Comparison of ENCODE assay signal across 18 cellular contexts in genomic region chr16:50197582-50197981, GRCh38. TPM values are rescaled to one million over a fixed set of nuclear protein-coding genes. Genes with fewer than 3 reads are reported as not detected.
DNase-seq lines count a peak whose midpoint lies in the region; ATAC-seq and TF ChIP-seq lines count a peak whose summit lies in the region.
"Had no signal": no experiment of that assay in that cellular context is flagged by ENCODE, and none has a peak within 500 bp of the region (broad histone marks: within the 10 kb centered on the region; RNA-seq: fewer than 3 reads in every experiment).

No MANE protein-coding gene starts in this region.

- no peaks in the 10 kb centered on the region for H3K79me2 ChIP-seq in Karpas-422 (ENCODE audit: low read length)
- peaks cover 50% of the 10 kb centered on the region for H3K79me2 ChIP-seq in OCI-LY3 (ENCODE audit: low read length)

- intact Hi-C loops in natural killer cell (cut with micrococcal nuclease) = loop anchor here (5.0 kb wide), 1 partner anchor 35 kb away; no protein-coding TSS in a partner anchor

- H3K4me1 ChIP-seq in Karpas-422 (ENCODE audit: low read length) (peaks cover 7% of the 10 kb centered on the region), OCI-LY3 (ENCODE audit: low read length) (peaks cover 34% of the 10 kb centered on the region), BE2C (no peaks in the 10 kb centered on the region)

- H3K9ac ChIP-seq in Karpas-422 (ENCODE audit: low read length) = no peak overlapping the region
- H3K9ac ChIP-seq in OCI-LY3 (ENCODE audit: low read length) = no peak overlapping the region
- H3K9ac ChIP-seq: KMS-11 had no signal

- H3K9me3 Mint-ChIP-seq in natural killer cell (no peaks in the 10 kb centered on the region), memory B cell (no peaks in the 10 kb centered on the region)
- no peaks in the 10 kb centered on the region for H3K9me3 Mint-ChIP-seq in natural killer cell treated with Interleukin-12 subunit alpha and Interleukin-12 subunit beta and Interleukin-15 and Interleukin-18, amount 100 ng/mL, for 72 hours

- peak overlapping the region; percentile 57 to 78 for H3K27ac Mint-ChIP-seq in natural killer cell
- no peak overlapping the region for H3K27ac Mint-ChIP-seq in natural killer cell treated with Interleukin-12 subunit alpha and Interleukin-12 subunit beta and Interleukin-15 and Interleukin-18, amount 100 ng/mL, for 72 hours
- peak overlapping the region; percentile 53 for H3K27ac Mint-ChIP-seq in memory B cell

- no peak overlapping the region for H3K4me2 ChIP-seq in Karpas-422 (ENCODE audit: low read depth, low read length, poor library complexity, severe bottlenecking)
- H3K4me2 ChIP-seq in OCI-LY3 (ENCODE audit: low read length) = peak overlapping the region; percentile 45

- no peak for TF ChIP-seq CTCF in natural killer cell (IDR thresholded peaks at IDR 0.05)
- TF ChIP-seq CTCF in OCI-LY3 (IDR thresholded peaks at IDR 0.05; ENCODE audit: low read depth, low read length) = no peak
- TF ChIP-seq CTCF in BE2C (IDR thresholded peaks at IDR 0.05; ENCODE audit: low read depth, low read length) = no peak

- H3K27me3 ChIP-seq in Karpas-422 (ENCODE audit: low read length) (no peaks in the 10 kb centered on the region), OCI-LY3 (ENCODE audit: low read depth, low read length) (no peaks in the 10 kb centered on the region), BE2C (no peaks in the 10 kb centered on the region)
- H3K27me3 ChIP-seq: MG63, SJCRH30 had no signal

- DNase-seq in natural killer cell (no peak), Karpas-422 (peak; percentile 72), memory B cell (ENCODE audit: low spot score in 2 of 2) (no peak), NCI-H2196 treated with DMSO at 0.1 percent for 48 hours (lab: John Stamatoyannopoulos, UW; ENCODE audit: unreplicated experiment) (no peak), BE2C (no peak), NCI-H524 (lab: John Stamatoyannopoulos, UW) (no peak)
- DNase-seq in natural killer cell treated with Interleukin-12 subunit alpha and Interleukin-12 subunit beta and Interleukin-15 and Interleukin-18, amount 100 ng/mL, for 72 hours (ENCODE audit: low spot score) = no peak
- DNase-seq: COR-L47, DMS153, EL, GOT3, MG63, NCI-H187, NCI-H446 treated with DMSO at 0.1 percent for 48 hours, RPMI8226, SJCRH30 had no signal

- H3K4me1 Mint-ChIP-seq in natural killer cell = peaks cover 63 to 76% of the 10 kb centered on the region in 2 donors
- peaks cover 40 to 46% of the 10 kb centered on the region in 2 donors for H3K4me1 Mint-ChIP-seq in natural killer cell treated with Interleukin-12 subunit alpha and Interleukin-12 subunit beta and Interleukin-15 and Interleukin-18, amount 100 ng/mL, for 72 hours (ENCODE audit: low read depth in 2 of 2)
- peaks cover 35% of the 10 kb centered on the region for H3K4me1 Mint-ChIP-seq in memory B cell

- no peak overlapping the region for H2AFZ ChIP-seq in Karpas-422 (ENCODE audit: low read length)
- no peak overlapping the region for H2AFZ ChIP-seq in OCI-LY3 (ENCODE audit: low read depth, low read length)

- no peak overlapping the region for H3K27ac ChIP-seq in Karpas-422 (ENCODE audit: low read length)
- peak overlapping the region; percentile 17; the same call in 1 of the 2 replicates for H3K27ac ChIP-seq in OCI-LY3 (ENCODE audit: low read length)
- H3K27ac ChIP-seq: SJCRH30 had no signal

- no peak overlapping the region for H3K4me3 Mint-ChIP-seq in natural killer cell
- no peak overlapping the region for H3K4me3 Mint-ChIP-seq in natural killer cell treated with Interleukin-12 subunit alpha and Interleukin-12 subunit beta and Interleukin-15 and Interleukin-18, amount 100 ng/mL, for 72 hours
- H3K4me3 Mint-ChIP-seq in memory B cell = no peak overlapping the region

- H3K36me3 Mint-ChIP-seq in natural killer cell (no peaks in the 10 kb centered on the region), memory B cell (peaks cover 7% of the 10 kb centered on the region)
- no peaks in the 10 kb centered on the region for H3K36me3 Mint-ChIP-seq in natural killer cell treated with Interleukin-12 subunit alpha and Interleukin-12 subunit beta and Interleukin-15 and Interleukin-18, amount 100 ng/mL, for 72 hours

- no peaks in the 10 kb centered on the region for H3K27me3 Mint-ChIP-seq in natural killer cell (ENCODE audit: low read depth in 2 of 2)
- no peaks in the 10 kb centered on the region for H3K27me3 Mint-ChIP-seq in natural killer cell treated with Interleukin-12 subunit alpha and Interleukin-12 subunit beta and Interleukin-15 and Interleukin-18, amount 100 ng/mL, for 72 hours
- no peaks in the 10 kb centered on the region for H3K27me3 Mint-ChIP-seq in memory B cell

- H4K20me1 ChIP-seq in Karpas-422 (ENCODE audit: insufficient read depth, low read depth, low read length) (peaks cover 6% of the 10 kb centered on the region; the same call in 1 of the 2 replicates), OCI-LY3 (ENCODE audit: insufficient read depth, low read length) (peaks cover 8% of the 10 kb centered on the region; the same call in 1 of the 2 replicates)

- no peaks in the 10 kb centered on the region for H3K9me2 ChIP-seq in Karpas-422 (replicated peaks; ENCODE audit: insufficient read depth, low read length)

- H3K4me3 ChIP-seq in Karpas-422 (ENCODE audit: low read length) (no peak overlapping the region), OCI-LY3 (ENCODE audit: low read length) (peak overlapping the region; percentile 48), BE2C (ENCODE audit: low read depth, low read length) (no peak overlapping the region)
- H3K4me3 ChIP-seq: MG63, SJCRH30 had no signal

- ATAC-seq in natural killer cell (no peak), memory B cell (ENCODE audit: low read depth) (peak; percentile 5)
- ATAC-seq in natural killer cell treated with Interleukin-12 subunit alpha and Interleukin-12 subunit beta and Interleukin-15 and Interleukin-18, amount 100 ng/mL, for 72 hours = no peak

- H3K9me3 ChIP-seq in Karpas-422 (ENCODE audit: low read length) = no peaks in the 10 kb centered on the region
- H3K9me3 ChIP-seq in OCI-LY3 (ENCODE audit: insufficient read depth, low read length) = 0 out of 2 replicates have a peak, but pooled peaks cover 3% of the 10 kb centered on the region
- H3K9me3 ChIP-seq in BE2C = no peaks in the 10 kb centered on the region
- H3K9me3 ChIP-seq: MG63, SJCRH30 had no signal

- H3K36me3 ChIP-seq in Karpas-422 (ENCODE audit: insufficient read depth, low read length) (no peaks in the 10 kb centered on the region), OCI-LY3 (replicated peaks; ENCODE audit: low read depth, low read length) (peaks cover 6% of the 10 kb centered on the region), BE2C (no peaks in the 10 kb centered on the region)
- H3K36me3 ChIP-seq: MG63, SJCRH30 had no signal

RNA-seq across cellular contexts. Expression of gene TENT4B, which starts 44.5 kb away (rescaled TPM):
- 10 to 100 TPM; 37.5 to 48.7 (median 44.4) TPM for total RNA-seq in natural killer cell
- total RNA-seq in natural killer cell treated with Interleukin-12 subunit alpha and Interleukin-12 subunit beta and Interleukin-15 and Interleukin-18, amount 100 ng/mL, for 72 hours = 10 to 100 TPM; 13.1 to 17.5 TPM
- 2.5 and 5.2 TPM in 2 replicates for total RNA-seq in Karpas-422 (2014; rRNA removed; shearing (Covaris generic); ENCODE audit: low replicate concordance)
- polyA plus RNA-seq in BE2C (2012; ENCODE audit: insufficient read depth, insufficient read length, low read depth) = 8.6 TPM

Comparison
In these comparisons a context has a peak if more than half of its experiments do, and no peak if none do; other contexts are left out.
1. H3K27ac Mint-ChIP-seq: peak in natural killer cell (2 of 2) and memory B cell (single experiment); none in natural killer cell treated with Interleukin-12 subunit alpha and Interleukin-12 subunit beta and Interleukin-15 and Interleukin-18, amount 100 ng/mL, for 72 hours (0 of 2).